ENCODE assay signal across 13 cellular contexts in genomic region chr7:84848219-84848973, GRCh38.
"Had no signal": no experiment of that assay in that cellular context is flagged by ENCODE, and none has a peak within 500 bp of the region (broad histone marks: within the 10 kb centered on the region; RNA-seq: fewer than 3 reads in every experiment).

No MANE protein-coding gene starts in this region.

- H3K27ac ChIP-seq: coronary artery, hepatocyte, upper lobe of left lung had no signal

- H3K9me3 Mint-ChIP-seq: activated T-helper 1 cell treated with anti-CD3 and anti-CD28 coated beads, Interleukin-12 subunit alpha, Interleukin-12 subunit beta, Interleukin-2, Interleukin-4 antibody, amounts not matched to agents 30 ng/mL and 10 ng/mL and 1 ng/mL, durations not matched to agents 14 hours and 24 hours and 36 hours; nephron progenitor cell; stimulated activated naive CD8-positive, alpha-beta T cell treated with anti-CD3 and anti-CD28 coated beads, Interleukin-15, Interleukin-2, amounts not matched to agents 100 ng/mL and 50 ng/mL, for 24 hours; T-helper 2 cell treated with Interferon-gamma antibody and Interleukin-4, amounts not matched to agents 5 μg/mL and 100 μg/mL, for 36 hours had no signal

- H3K27me3 Mint-ChIP-seq: stimulated activated naive CD8-positive, alpha-beta T cell treated with anti-CD3 and anti-CD28 coated beads, Interleukin-15, Interleukin-2, amounts not matched to agents 100 ng/mL and 50 ng/mL, for 24 hours had no signal

- DNase-seq: activated CD4-positive, alpha-beta T cell treated with anti-CD3 and anti-CD28 coated beads for 4 hours; activated naive CD4-positive, alpha-beta T cell treated with Interleukin-2 at 50 U/mL for 16 hours; caudate nucleus; effector CD4-positive, alpha-beta T cell; mesendoderm; nephron progenitor cell; stimulated activated CD4-positive, alpha-beta T cell treated with anti-CD3 and anti-CD28 coated beads, Interleukin-4, amount 100 ng/mL, for 24 hours; upper lobe of left lung had no signal

- H3K4me1 Mint-ChIP-seq: nephron progenitor cell had no signal

- H3K36me3 ChIP-seq: upper lobe of left lung had no signal

- H3K4me1 ChIP-seq: upper lobe of left lung had no signal

- H3K9me3 ChIP-seq: upper lobe of left lung had no signal

- H3K27ac Mint-ChIP-seq: activated T-helper 1 cell treated with anti-CD3 and anti-CD28 coated beads, Interleukin-12 subunit alpha, Interleukin-12 subunit beta, Interleukin-2, Interleukin-4 antibody, amounts not matched to agents 30 ng/mL and 10 ng/mL and 1 ng/mL, durations not matched to agents 14 hours and 24 hours and 36 hours; nephron progenitor cell; stimulated activated naive CD8-positive, alpha-beta T cell treated with anti-CD3 and anti-CD28 coated beads, Interleukin-15, Interleukin-2, amounts not matched to agents 100 ng/mL and 50 ng/mL, for 24 hours; T-helper 2 cell treated with Interferon-gamma antibody and Interleukin-4, amounts not matched to agents 5 μg/mL and 100 μg/mL, for 36 hours had no signal

- H3K27me3 ChIP-seq: hepatocyte, upper lobe of left lung had no signal

- H3K4me2 ChIP-seq: hepatocyte had no signal

- H3K79me2 ChIP-seq: hepatocyte had no signal

- H3K4me3 Mint-ChIP-seq: activated T-helper 1 cell treated with anti-CD3 and anti-CD28 coated beads, Interleukin-12 subunit alpha, Interleukin-12 subunit beta, Interleukin-2, Interleukin-4 antibody, amounts not matched to agents 30 ng/mL and 10 ng/mL and 1 ng/mL, durations not matched to agents 14 hours and 24 hours and 36 hours; nephron progenitor cell; stimulated activated naive CD8-positive, alpha-beta T cell treated with anti-CD3 and anti-CD28 coated beads, Interleukin-15, Interleukin-2, amounts not matched to agents 100 ng/mL and 50 ng/mL, for 24 hours; T-helper 2 cell treated with Interferon-gamma antibody and Interleukin-4, amounts not matched to agents 5 μg/mL and 100 μg/mL, for 36 hours had no signal

- H3K4me3 ChIP-seq: coronary artery, hepatocyte, upper lobe of left lung had no signal

- H2AFZ ChIP-seq: hepatocyte had no signal
